ENCODE assay signal across 25 cellular contexts in genomic region chr6:82385102-82385501, GRCh38. TPM values are rescaled to one million over a fixed set of nuclear protein-coding genes. Genes with fewer than 3 reads are reported as not detected.
DNase-seq lines count a peak whose midpoint lies in the region; ATAC-seq, FAIRE-seq and TF ChIP-seq lines count a peak whose summit lies in the region.
"Had no signal": no experiment of that assay in that cellular context is flagged by ENCODE, and none has a peak within 500 bp of the region (broad histone marks: within the 10 kb centered on the region; RNA-seq: fewer than 3 reads in every experiment).

No MANE protein-coding gene starts in this region.

- FAIRE-seq in keratinocyte (lab: Jason Lieb, UNC) = peak; percentile 17
- FAIRE-seq: endothelial cell of umbilical vein had no signal

- H3K4me2 ChIP-seq in H9 (ENCODE audit: insufficient read depth, insufficient read length, low read length) (no peak overlapping the region), PC-9 (peak overlapping the region; percentile 51), keratinocyte (ENCODE audit: control insufficient read depth, extremely low read depth, insufficient read depth, low read depth, low read length) (peak overlapping the region; percentile 36)
- H3K4me2 ChIP-seq: KMS-11, smooth muscle cell had no signal

- H3K36me3 ChIP-seq in PC-9 (ENCODE audit: low read depth) (no peaks in the 10 kb centered on the region), keratinocyte (ENCODE audit: control insufficient read depth in 2 of 2, extremely low read depth in 1 of 2, insufficient read depth in 2 of 2, low read length in 2 of 2) (no peaks in the 10 kb centered on the region)
- H3K36me3 ChIP-seq: upper lobe of right lung had no signal

- POLR2A ChIA-PET in PC-9 (lab: Charles Lee; ENCODE audit: unreplicated experiment) = interaction anchor here (0.6 kb wide), 1 partner anchor 14 kb away, joined by 3 read pairs; no protein-coding TSS in a partner anchor

- no peak overlapping the region for H2BK20ac ChIP-seq in H9 (ENCODE audit: low read depth, low read length, poor library complexity, severe bottlenecking)

- no peaks in the 10 kb centered on the region for H3K9me2 ChIP-seq in PC-9 (ENCODE audit: insufficient read depth)

- H3T11ph ChIP-seq in H9 (ENCODE audit: low read length) = no peak overlapping the region

- ATAC-seq in GM19328 (IDR thresholded peaks at IDR 0.05; ENCODE audit: unreplicated experiment) (peak; percentile 37), esophagus mucosa (no peak)
- ATAC-seq in stimulated activated naive B cell treated with anti-CD40 and anti-IgM and Interleukin-4, amounts not matched to agents 10 μg/mL and 1 μg/mL and 100 μg/mL, for 72 hours (replicated peaks) = no peak
- ATAC-seq: activated CD4-positive, CD25-positive, alpha-beta regulatory T cell treated with anti-CD3 and anti-CD28 coated beads, Interleukin-2, amount 50 U/mL, for 24 hours; upper lobe of right lung had no signal

- H3K4me3 Mint-ChIP-seq in H9 = peak overlapping the region in 1 of 2 experiments; percentile 26; a peak in 1 of 5 replicates
- no peak overlapping the region for H3K4me3 Mint-ChIP-seq in stimulated activated naive B cell treated with anti-CD40 and anti-IgM and Interleukin-4, amounts not matched to agents 10 μg/mL and 1 μg/mL and 100 μg/mL, for 72 hours
- H3K4me3 Mint-ChIP-seq: activated CD4-positive, alpha-beta memory T cell treated with anti-CD3 and anti-CD28 coated beads, Interleukin-2, amount 10 ng/mL, durations not matched to agents 7 days and 5 days; naive B cell had no signal

- H2BK15ac ChIP-seq in H9 (ENCODE audit: low read depth, low read length) = no peak overlapping the region

- H2BK5ac ChIP-seq in H9 (ENCODE audit: insufficient read length, low read length) = no peak overlapping the region

- peak overlapping the region in 2 of 3 experiments; percentile 48 to 86; a peak in 2 of 7 replicates for H3K27ac Mint-ChIP-seq in H9
- H3K27ac Mint-ChIP-seq in stimulated activated naive B cell treated with anti-CD40 and anti-IgM and Interleukin-4, amounts not matched to agents 10 μg/mL and 1 μg/mL and 100 μg/mL, for 72 hours = no peak overlapping the region
- H3K27ac Mint-ChIP-seq: activated CD4-positive, alpha-beta memory T cell treated with anti-CD3 and anti-CD28 coated beads, Interleukin-2, amount 10 ng/mL, durations not matched to agents 7 days and 5 days; naive B cell had no signal

- no peaks in the 10 kb centered on the region for H3K79me2 ChIP-seq in H9 (ENCODE audit: insufficient read depth, low read length)
- no peaks in the 10 kb centered on the region for H3K79me2 ChIP-seq in PC-9 (ENCODE audit: low read depth)
- H3K79me2 ChIP-seq in keratinocyte (ENCODE audit: control insufficient read depth, insufficient read depth, low read length) = no peaks in the 10 kb centered on the region

- no peak overlapping the region for H4K5ac ChIP-seq in H9 (ENCODE audit: insufficient read length, low read depth, low read length)

- no CpG with 5 or more reads among the region's 3 CpGs for WGBS in H9 (ENCODE audit: extremely low coverage, insufficient read length, low lambda C conversion rate)

- no peak overlapping the region for H3K23ac ChIP-seq in H9 (ENCODE audit: insufficient read length, low read depth, low read length)

- H3K4me3 ChIP-seq in PC-9 = no peak overlapping the region
- no peak overlapping the region for H3K4me3 ChIP-seq in keratinocyte (ENCODE audit: control insufficient read depth in 2 of 3, extremely low read depth in 1 of 3, insufficient read depth in 2 of 3, low read depth in 1 of 3, low read length in 3 of 3)
- H3K4me3 ChIP-seq: dorsolateral prefrontal cortex, smooth muscle cell, upper lobe of right lung had no signal

- DNase-seq in H9 (no peak), PC-9 (no peak), keratinocyte (ENCODE audit: low read depth, low spot score) (no peak), NCI-H2196 treated with DMSO at 0.1 percent for 48 hours (lab: John Stamatoyannopoulos, UW; ENCODE audit: unreplicated experiment) (no peak)
- DNase-seq in stimulated activated naive CD4-positive, alpha-beta T cell treated with Interleukin-2 at 50 U/mL for 16 hours (lab: John Stamatoyannopoulos, UW) = no peak
- DNase-seq in stimulated activated naive B cell treated with anti-CD40 and anti-IgM and Interleukin-4, amounts not matched to agents 10 μg/mL and 1 μg/mL and 100 μg/mL, for 72 hours = no peak
- DNase-seq: activated CD4-positive, alpha-beta memory T cell treated with anti-CD3 and anti-CD28 coated beads, Interleukin-2, amount 10 ng/mL, durations not matched to agents 7 days and 5 days; activated effector memory CD4-positive, alpha-beta T cell treated with anti-CD3 and anti-CD28 coated beads, Interleukin-2, amount 50 U/mL, for 16 hours; DMS 273 treated with DMSO at 0.1 percent for 48 hours; dorsolateral prefrontal cortex; head of caudate nucleus; naive B cell; NCI-H146; NCI-H82; retina; SHP77; stimulated activated CD4-positive, alpha-beta T cell treated with anti-CD3 and anti-CD28 coated beads, Interleukin-2, amount 100 ng/mL, for 24 hours; upper lobe of right lung had no signal

- H3K9me3 Mint-ChIP-seq in H9 = no peaks in the 10 kb centered on the region
- H3K9me3 Mint-ChIP-seq in stimulated activated naive B cell treated with anti-CD40 and anti-IgM and Interleukin-4, amounts not matched to agents 10 μg/mL and 1 μg/mL and 100 μg/mL, for 72 hours = no peaks in the 10 kb centered on the region
- H3K9me3 Mint-ChIP-seq: activated CD4-positive, alpha-beta memory T cell treated with anti-CD3 and anti-CD28 coated beads, Interleukin-2, amount 10 ng/mL, durations not matched to agents 7 days and 5 days; naive B cell had no signal

- intact Hi-C loops in PC-9 (cut with micrococcal nuclease; ENCODE audit: unreplicated experiment) = no loop called here

- H3K14ac ChIP-seq in H9 (ENCODE audit: insufficient read depth, low read length) = no peak overlapping the region

- H3K36me3 Mint-ChIP-seq in H9 (ENCODE audit: insufficient read depth in 1 of 3, low read depth in 3 of 3) = no peaks in the 10 kb centered on the region
- H3K36me3 Mint-ChIP-seq in stimulated activated naive B cell treated with anti-CD40 and anti-IgM and Interleukin-4, amounts not matched to agents 10 μg/mL and 1 μg/mL and 100 μg/mL, for 72 hours = no peaks in the 10 kb centered on the region
- H3K36me3 Mint-ChIP-seq: naive B cell had no signal

- TF ChIP-seq CTCF in H9 (conservative IDR thresholded peaks at IDR 0.05) (no peak), PC-9 (conservative IDR thresholded peaks at IDR 0.05) (no peak), keratinocyte (optimal IDR thresholded peaks at IDR 0.05 in 1 of 3, IDR thresholded peaks at IDR 0.05 in 1 of 3, conservative IDR thresholded peaks at IDR 0.05 in 1 of 3; ENCODE audit: extremely low read depth in 1 of 3, insufficient read depth in 2 of 3, low read length in 3 of 3) (no peak)

- H3K27me3 ChIP-seq in H9 (ENCODE audit: insufficient read depth, low read length) (no peaks in the 10 kb centered on the region), PC-9 (ENCODE audit: insufficient read depth, low read depth) (no peaks in the 10 kb centered on the region), keratinocyte (ENCODE audit: control insufficient read depth, extremely low read depth, insufficient read depth, low read length) (no peaks in the 10 kb centered on the region)
- H3K27me3 ChIP-seq: upper lobe of right lung had no signal

- no peak overlapping the region for H3K4ac ChIP-seq in H9 (ENCODE audit: low read depth, low read length)

- H4K20me1 ChIP-seq in H9 (ENCODE audit: control insufficient read depth, insufficient read depth, insufficient read length) = no peaks in the 10 kb centered on the region
- H4K20me1 ChIP-seq in PC-9 (ENCODE audit: insufficient read depth) = no peaks in the 10 kb centered on the region
- no peaks in the 10 kb centered on the region for H4K20me1 ChIP-seq in keratinocyte (ENCODE audit: control insufficient read depth, extremely low read depth, insufficient read depth, low read length)

- H3K79me1 ChIP-seq in H9 (ENCODE audit: insufficient read depth, low read depth, low read length, poor library complexity, severe bottlenecking) = no peaks in the 10 kb centered on the region

- peaks cover 10% of the 10 kb centered on the region; the same call in 1 of the 2 replicates for H3F3A ChIP-seq in PC-9 (ENCODE audit: insufficient read depth, low read depth)

- BruUV-seq in PC-9 (replicated peaks; lab: Mats Ljungman, UMichigan) = no TSS peak

- no peak overlapping the region for H2AK5ac ChIP-seq in H9 (ENCODE audit: insufficient read length, low read length)

- H3K9ac ChIP-seq in H9 (ENCODE audit: extremely low read depth, insufficient read length, low read length) (no peak overlapping the region), keratinocyte (ENCODE audit: control insufficient read depth, extremely low read depth, insufficient read depth, low read length) (no peak overlapping the region)
- H3K9ac ChIP-seq: KMS-11 had no signal

- H3K9me3 ChIP-seq in H9 (ENCODE audit: control insufficient read depth, low read depth, low read length) = no peaks in the 10 kb centered on the region
- no peaks in the 10 kb centered on the region for H3K9me3 ChIP-seq in PC-9 (ENCODE audit: insufficient read depth, low read depth)
- H3K9me3 ChIP-seq in keratinocyte (ENCODE audit: control insufficient read depth, low read depth, low read length) = no peaks in the 10 kb centered on the region
- H3K9me3 ChIP-seq: upper lobe of right lung had no signal

- H2AFZ ChIP-seq in H9 (ENCODE audit: low read length) (no peak overlapping the region), PC-9 (no peak overlapping the region), keratinocyte (ENCODE audit: control insufficient read depth, low read length) (peak overlapping the region; percentile 25)

- CTCF ChIA-PET in PC-9 (lab: Charles Lee) = no interaction called here

- H3K27ac ChIP-seq in H9 (ENCODE audit: insufficient read length, low read depth, low read length) (no peak overlapping the region), PC-9 (peak overlapping the region; percentile 39), keratinocyte (ENCODE audit: control insufficient read depth, insufficient read depth, low read length) (peak overlapping the region; percentile 19)
- H3K27ac ChIP-seq: dorsolateral prefrontal cortex, KMS-11, upper lobe of right lung had no signal

- no peaks in the 10 kb centered on the region for H3K23me2 ChIP-seq in H9 (ENCODE audit: insufficient read length, low read depth, low read length, poor library complexity, severe bottlenecking)

- H3K9me1 ChIP-seq in keratinocyte (ENCODE audit: control insufficient read depth, extremely low read depth, insufficient read depth, low read length) = no peaks in the 10 kb centered on the region

- dilution Hi-C loops in keratinocyte (cut with MboI; ENCODE audit: extremely low pct_ligation_motif_present, low sequenced_read_pairs) = no loop called here

- no peaks in the 10 kb centered on the region for H3K27me3 Mint-ChIP-seq in H9 (ENCODE audit: low read depth)
- H3K27me3 Mint-ChIP-seq in stimulated activated naive B cell treated with anti-CD40 and anti-IgM and Interleukin-4, amounts not matched to agents 10 μg/mL and 1 μg/mL and 100 μg/mL, for 72 hours = no peaks in the 10 kb centered on the region
- H3K27me3 Mint-ChIP-seq: naive B cell had no signal

- H2BK12ac ChIP-seq in H9 (ENCODE audit: insufficient read length, low read depth, low read length) = no peak overlapping the region

- H3K18ac ChIP-seq in H9 (ENCODE audit: insufficient read length, low read depth, low read length) = no peak overlapping the region

- H2BK120ac ChIP-seq in H9 (ENCODE audit: low read depth, low read length, poor library complexity, severe bottlenecking) = no peak overlapping the region

- H3K4me1 Mint-ChIP-seq in H9 = peaks cover 24 to 28% of the 10 kb centered on the region in 2 experiments
- H3K4me1 Mint-ChIP-seq in stimulated activated naive B cell treated with anti-CD40 and anti-IgM and Interleukin-4, amounts not matched to agents 10 μg/mL and 1 μg/mL and 100 μg/mL, for 72 hours = no peaks in the 10 kb centered on the region
- H3K4me1 Mint-ChIP-seq: activated CD4-positive, alpha-beta memory T cell treated with anti-CD3 and anti-CD28 coated beads, Interleukin-2, amount 10 ng/mL, durations not matched to agents 7 days and 5 days; naive B cell had no signal

- H4K91ac ChIP-seq in H9 (ENCODE audit: insufficient read length, low read depth, low read length) = no peak overlapping the region

- H4K8ac ChIP-seq in H9 (replicated peaks; ENCODE audit: insufficient read length, low read depth, low read length) = no peak overlapping the region

- H3K4me1 ChIP-seq in H9 (ENCODE audit: insufficient read depth, low read length) = peaks cover 2% of the 10 kb centered on the region; the same call in 1 of the 2 replicates
- peaks cover 25% of the 10 kb centered on the region for H3K4me1 ChIP-seq in PC-9 (replicated peaks; ENCODE audit: insufficient read depth)
- peaks cover 13% of the 10 kb centered on the region for H3K4me1 ChIP-seq in keratinocyte (ENCODE audit: control insufficient read depth, extremely low read depth, insufficient read depth, low read length)
- H3K4me1 ChIP-seq: upper lobe of right lung had no signal

- H3K56ac ChIP-seq in H9 (ENCODE audit: insufficient read length, low read depth, low read length) = no peak overlapping the region

RNA-seq across cellular contexts. Expression of gene TPBG, which starts 21.5 kb away (rescaled TPM):
- 19.0 and 20.8 TPM in 2 replicates for total RNA-seq in H9 (2021)
- 42.5 and 44.6 TPM in 2 replicates for total RNA-seq in PC-9 (2021)
- polyA plus RNA-seq in keratinocyte = 55.7 to 81.8 TPM (median 69.1 TPM) in 3 replicates
- 35.9 TPM for polyA plus RNA-seq in keratinocyte (2011; ENCODE audit: low read depth)
- polyA plus RNA-seq in keratinocyte (2011; cell fraction: cytosol; rRNA removed) = 25.4 and 40.6 TPM in 2 replicates
- 274 and 296 TPM in 2 replicates for polyA plus RNA-seq in keratinocyte (2011; cell fraction: nucleus; rRNA removed)
- 47.0 and 102 TPM in 2 replicates for polyA plus RNA-seq in keratinocyte (2012; ENCODE audit: low replicate concordance)
- 20.0 to 45.0 TPM (median 36.4 TPM) in 3 replicates for polyA minus RNA-seq in keratinocyte
- polyA minus RNA-seq in keratinocyte (2011; cell fraction: cytosol; rRNA and poly(A)+ RNA removed) = 42.8 TPM
- 129 and 153 TPM in 2 replicates for polyA minus RNA-seq in keratinocyte (2011; cell fraction: nucleus; rRNA and poly(A)+ RNA removed)
- total RNA-seq in esophagus mucosa = 21.2 TPM
- total RNA-seq: OCI-LY7 had no signal
